8 cellular contexts compared by ENCODE assay signal in genomic region chr7:55571534-55572377, GRCh38. TPM values are rescaled to one million over a fixed set of nuclear protein-coding genes. Genes with fewer than 3 reads are reported as not detected.
DNase-seq lines count a peak whose midpoint lies in the region; ATAC-seq, FAIRE-seq and TF ChIP-seq lines count a peak whose summit lies in the region.

No MANE protein-coding gene starts in this region.

- H4K20me1 ChIP-seq in KMS-11 (ENCODE audit: insufficient read depth) = no peaks in the 10 kb centered on the region

- peak overlapping the region; percentile 39 for H2AFZ ChIP-seq in KMS-11 (ENCODE audit: low read depth)

- FAIRE-seq in small intestine (lab: Jason Lieb, UNC) = no peak

- no peaks in the 10 kb centered on the region for H3K27me3 ChIP-seq in KMS-11 (ENCODE audit: insufficient read depth, low read depth)
- H3K27me3 ChIP-seq in iPS-15b (ENCODE audit: control insufficient read depth, insufficient read depth, low read length) = peaks cover 2% of the 10 kb centered on the region
- no peaks in the 10 kb centered on the region for H3K27me3 ChIP-seq in small intestine (ENCODE audit: control insufficient read depth in 2 of 2, insufficient read depth in 2 of 2, low read length in 2 of 2)

- H3K36me3 ChIP-seq in KMS-11 (ENCODE audit: insufficient read depth) = no peaks in the 10 kb centered on the region
- H3K36me3 ChIP-seq in iPS-15b (ENCODE audit: control insufficient read depth, insufficient read depth, low read length) = no peaks in the 10 kb centered on the region
- no peaks in the 10 kb centered on the region for H3K36me3 ChIP-seq in small intestine (ENCODE audit: control insufficient read depth in 2 of 2, insufficient read depth in 2 of 2, low read length in 2 of 2)

- peak overlapping the region; percentile 68 for H3K27ac ChIP-seq in KMS-11
- peak overlapping the region; percentile 82 to 87 for H3K27ac ChIP-seq in small intestine (ENCODE audit: low read depth in 1 of 2, low read length in 1 of 2)

- WGBS in small intestine, 3 donors = 0 to 1% (median 0%) methylated on average over 59 to 95 of the region's 97 CpGs

- peak; percentile 18 for DNase-seq in GDM1 (lab: John Stamatoyannopoulos, UW)
- DNase-seq in T-helper 2 cell = peak; percentile 36 to 78 (median 69)
- peak; percentile 69 for DNase-seq in astrocyte of the hippocampus (ENCODE audit: low read depth, low spot score)
- DNase-seq in small intestine = peak; percentile 59
- DNase-seq in NCI-H524 treated with DMSO at 0.1 percent for 48 hours (lab: John Stamatoyannopoulos, UW) = no peak

- peaks cover 69% of the 10 kb centered on the region for H3K4me1 ChIP-seq in KMS-11 (ENCODE audit: low read depth, poor library complexity, severe bottlenecking)
- peaks cover 44% of the 10 kb centered on the region for H3K4me1 ChIP-seq in iPS-15b (ENCODE audit: control insufficient read depth, insufficient read depth, low read length)
- peaks cover 7 to 12% of the 10 kb centered on the region in 2 donors for H3K4me1 ChIP-seq in small intestine (ENCODE audit: control insufficient read depth in 2 of 2, insufficient read depth in 1 of 2, low read depth in 1 of 2, low read length in 1 of 2)

- H3K4me3 ChIP-seq in KMS-11 (IDR thresholded peaks at IDR 0.05; ENCODE audit: insufficient read depth, low read depth, low read length) (no peak overlapping the region), iPS-15b (ENCODE audit: low read depth, low read length) (peak overlapping the region; percentile 86), small intestine (ENCODE audit: low read depth in 1 of 2, low read length in 2 of 2) (peak overlapping the region; percentile 80 to 99)

- H3K9ac ChIP-seq in KMS-11 (peak overlapping the region; percentile 83), iPS-15b (ENCODE audit: low read depth, low read length) (peak overlapping the region; percentile 82)

- peaks cover 59% of the 10 kb centered on the region for H3K79me2 ChIP-seq in KMS-11 (ENCODE audit: insufficient read depth, low read depth)

- no peak for TF ChIP-seq CTCF in KMS-11 (conservative IDR thresholded peaks at IDR 0.05; ENCODE audit: low read depth, low read length)

- ATAC-seq in GM21723 (IDR thresholded peaks at IDR 0.05; ENCODE audit: unreplicated experiment) = peak; percentile 17

- H3K4me2 ChIP-seq in KMS-11 = peak overlapping the region; percentile 98

- no peaks in the 10 kb centered on the region for H3K9me3 ChIP-seq in iPS-15b (ENCODE audit: control insufficient read depth, insufficient read depth, low read length)
- no peaks in the 10 kb centered on the region for H3K9me3 ChIP-seq in small intestine (ENCODE audit: control insufficient read depth, low read depth)

RNA-seq across cellular contexts. Expression of gene VOPP1, which starts 0.5 kb away (rescaled TPM):
- polyA plus RNA-seq in small intestine = 10 to 100 TPM; 24.6 to 37.8 (median 33.5) TPM
